ENCODE assay signal across 1 cellular context in the genomic region with DNA sequence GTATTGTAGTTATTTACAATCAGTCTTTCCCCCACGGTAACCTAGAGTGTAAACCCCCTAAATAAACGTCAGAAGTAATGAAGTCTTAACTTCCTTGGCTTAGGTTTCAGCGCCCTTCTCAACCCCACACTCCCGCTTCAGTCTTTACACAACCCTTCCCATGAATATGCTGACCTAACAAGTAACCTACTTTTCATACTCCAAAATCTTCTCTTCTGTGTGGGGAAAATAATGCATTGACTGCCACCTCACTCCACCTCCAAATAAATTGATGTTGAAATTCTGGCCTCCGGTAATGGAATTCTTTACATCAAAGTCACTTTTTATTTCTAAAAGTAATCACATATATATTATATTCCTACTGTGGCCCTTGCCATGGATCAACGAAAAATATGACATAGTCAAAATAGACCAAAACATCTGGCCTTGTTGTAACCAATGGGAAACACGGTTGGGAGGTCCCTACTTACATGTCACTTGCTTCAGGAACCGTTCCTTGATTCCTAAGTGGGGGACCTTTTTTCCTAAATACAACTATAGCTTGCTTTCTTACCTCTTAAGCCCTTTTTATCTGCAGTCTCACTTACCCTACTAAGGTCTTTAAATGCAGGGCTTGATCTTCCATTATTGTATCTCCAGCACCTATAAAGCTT.
TF ChIP-seq lines count a peak whose summit lies in the region.

No MANE protein-coding gene starts in this region.

TF ChIP-seq in WTC11, 78 proteins besides CTCF, POLR2A, EP300 and RAD21 (continued from another document):
- TF ChIP-seq, protein P1, sequence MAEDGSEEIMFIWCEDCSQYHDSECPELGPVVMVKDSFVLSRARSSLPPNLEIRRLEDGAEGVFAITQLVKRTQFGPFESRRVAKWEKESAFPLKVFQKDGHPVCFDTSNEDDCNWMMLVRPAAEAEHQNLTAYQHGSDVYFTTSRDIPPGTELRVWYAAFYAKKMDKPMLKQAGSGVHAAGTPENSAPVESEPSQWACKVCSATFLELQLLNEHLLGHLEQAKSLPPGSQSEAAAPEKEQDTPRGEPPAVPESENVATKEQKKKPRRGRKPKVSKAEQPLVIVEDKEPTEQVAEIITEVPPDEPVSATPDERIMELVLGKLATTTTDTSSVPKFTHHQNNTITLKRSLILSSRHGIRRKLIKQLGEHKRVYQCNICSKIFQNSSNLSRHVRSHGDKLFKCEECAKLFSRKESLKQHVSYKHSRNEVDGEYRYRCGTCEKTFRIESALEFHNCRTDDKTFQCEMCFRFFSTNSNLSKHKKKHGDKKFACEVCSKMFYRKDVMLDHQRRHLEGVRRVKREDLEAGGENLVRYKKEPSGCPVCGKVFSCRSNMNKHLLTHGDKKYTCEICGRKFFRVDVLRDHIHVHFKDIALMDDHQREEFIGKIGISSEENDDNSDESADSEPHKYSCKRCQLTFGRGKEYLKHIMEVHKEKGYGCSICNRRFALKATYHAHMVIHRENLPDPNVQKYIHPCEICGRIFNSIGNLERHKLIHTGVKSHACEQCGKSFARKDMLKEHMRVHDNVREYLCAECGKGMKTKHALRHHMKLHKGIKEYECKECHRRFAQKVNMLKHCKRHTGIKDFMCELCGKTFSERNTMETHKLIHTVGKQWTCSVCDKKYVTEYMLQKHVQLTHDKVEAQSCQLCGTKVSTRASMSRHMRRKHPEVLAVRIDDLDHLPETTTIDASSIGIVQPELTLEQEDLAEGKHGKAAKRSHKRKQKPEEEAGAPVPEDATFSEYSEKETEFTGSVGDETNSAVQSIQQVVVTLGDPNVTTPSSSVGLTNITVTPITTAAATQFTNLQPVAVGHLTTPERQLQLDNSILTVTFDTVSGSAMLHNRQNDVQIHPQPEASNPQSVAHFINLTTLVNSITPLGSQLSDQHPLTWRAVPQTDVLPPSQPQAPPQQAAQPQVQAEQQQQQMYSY (CRISPR knock-in tag; IDR thresholded peaks at IDR 0.05): no peak
- no peak for TF ChIP-seq TEAD1 (CRISPR knock-in tag; IDR thresholded peaks at IDR 0.05)
- no peak for TF ChIP-seq KAT7 (CRISPR knock-in tag; IDR thresholded peaks at IDR 0.05; ENCODE audit: borderline replicate concordance)
- no peak for TF ChIP-seq ZNF416 (CRISPR knock-in tag; IDR thresholded peaks at IDR 0.05)
- TF ChIP-seq, protein P2, sequence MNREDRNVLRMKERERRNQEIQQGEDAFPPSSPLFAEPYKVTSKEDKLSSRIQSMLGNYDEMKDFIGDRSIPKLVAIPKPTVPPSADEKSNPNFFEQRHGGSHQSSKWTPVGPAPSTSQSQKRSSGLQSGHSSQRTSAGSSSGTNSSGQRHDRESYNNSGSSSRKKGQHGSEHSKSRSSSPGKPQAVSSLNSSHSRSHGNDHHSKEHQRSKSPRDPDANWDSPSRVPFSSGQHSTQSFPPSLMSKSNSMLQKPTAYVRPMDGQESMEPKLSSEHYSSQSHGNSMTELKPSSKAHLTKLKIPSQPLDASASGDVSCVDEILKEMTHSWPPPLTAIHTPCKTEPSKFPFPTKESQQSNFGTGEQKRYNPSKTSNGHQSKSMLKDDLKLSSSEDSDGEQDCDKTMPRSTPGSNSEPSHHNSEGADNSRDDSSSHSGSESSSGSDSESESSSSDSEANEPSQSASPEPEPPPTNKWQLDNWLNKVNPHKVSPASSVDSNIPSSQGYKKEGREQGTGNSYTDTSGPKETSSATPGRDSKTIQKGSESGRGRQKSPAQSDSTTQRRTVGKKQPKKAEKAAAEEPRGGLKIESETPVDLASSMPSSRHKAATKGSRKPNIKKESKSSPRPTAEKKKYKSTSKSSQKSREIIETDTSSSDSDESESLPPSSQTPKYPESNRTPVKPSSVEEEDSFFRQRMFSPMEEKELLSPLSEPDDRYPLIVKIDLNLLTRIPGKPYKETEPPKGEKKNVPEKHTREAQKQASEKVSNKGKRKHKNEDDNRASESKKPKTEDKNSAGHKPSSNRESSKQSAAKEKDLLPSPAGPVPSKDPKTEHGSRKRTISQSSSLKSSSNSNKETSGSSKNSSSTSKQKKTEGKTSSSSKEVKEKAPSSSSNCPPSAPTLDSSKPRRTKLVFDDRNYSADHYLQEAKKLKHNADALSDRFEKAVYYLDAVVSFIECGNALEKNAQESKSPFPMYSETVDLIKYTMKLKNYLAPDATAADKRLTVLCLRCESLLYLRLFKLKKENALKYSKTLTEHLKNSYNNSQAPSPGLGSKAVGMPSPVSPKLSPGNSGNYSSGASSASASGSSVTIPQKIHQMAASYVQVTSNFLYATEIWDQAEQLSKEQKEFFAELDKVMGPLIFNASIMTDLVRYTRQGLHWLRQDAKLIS (CRISPR knock-in tag; IDR thresholded peaks at IDR 0.05; ENCODE audit: borderline replicate concordance): no peak
- TF ChIP-seq, protein P3, sequence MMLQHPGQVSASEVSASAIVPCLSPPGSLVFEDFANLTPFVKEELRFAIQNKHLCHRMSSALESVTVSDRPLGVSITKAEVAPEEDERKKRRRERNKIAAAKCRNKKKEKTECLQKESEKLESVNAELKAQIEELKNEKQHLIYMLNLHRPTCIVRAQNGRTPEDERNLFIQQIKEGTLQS (CRISPR knock-in tag; conservative IDR thresholded peaks at IDR 0.05): no peak
- TF ChIP-seq FOXJ3 (CRISPR knock-in tag; IDR thresholded peaks at IDR 0.05; ENCODE audit: borderline replicate concordance): no peak
- TF ChIP-seq, protein P4, sequence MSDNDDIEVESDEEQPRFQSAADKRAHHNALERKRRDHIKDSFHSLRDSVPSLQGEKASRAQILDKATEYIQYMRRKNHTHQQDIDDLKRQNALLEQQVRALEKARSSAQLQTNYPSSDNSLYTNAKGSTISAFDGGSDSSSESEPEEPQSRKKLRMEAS (CRISPR knock-in tag; IDR thresholded peaks at IDR 0.05): no peak
- TF ChIP-seq NFYB (CRISPR knock-in tag; conservative IDR thresholded peaks at IDR 0.05; ENCODE audit: low read depth): no peak
TF ChIP-seq in WTC11: peak in this region for 0.
